Comparison of ENCODE assay signal across 11 cellular contexts in the genomic region with DNA sequence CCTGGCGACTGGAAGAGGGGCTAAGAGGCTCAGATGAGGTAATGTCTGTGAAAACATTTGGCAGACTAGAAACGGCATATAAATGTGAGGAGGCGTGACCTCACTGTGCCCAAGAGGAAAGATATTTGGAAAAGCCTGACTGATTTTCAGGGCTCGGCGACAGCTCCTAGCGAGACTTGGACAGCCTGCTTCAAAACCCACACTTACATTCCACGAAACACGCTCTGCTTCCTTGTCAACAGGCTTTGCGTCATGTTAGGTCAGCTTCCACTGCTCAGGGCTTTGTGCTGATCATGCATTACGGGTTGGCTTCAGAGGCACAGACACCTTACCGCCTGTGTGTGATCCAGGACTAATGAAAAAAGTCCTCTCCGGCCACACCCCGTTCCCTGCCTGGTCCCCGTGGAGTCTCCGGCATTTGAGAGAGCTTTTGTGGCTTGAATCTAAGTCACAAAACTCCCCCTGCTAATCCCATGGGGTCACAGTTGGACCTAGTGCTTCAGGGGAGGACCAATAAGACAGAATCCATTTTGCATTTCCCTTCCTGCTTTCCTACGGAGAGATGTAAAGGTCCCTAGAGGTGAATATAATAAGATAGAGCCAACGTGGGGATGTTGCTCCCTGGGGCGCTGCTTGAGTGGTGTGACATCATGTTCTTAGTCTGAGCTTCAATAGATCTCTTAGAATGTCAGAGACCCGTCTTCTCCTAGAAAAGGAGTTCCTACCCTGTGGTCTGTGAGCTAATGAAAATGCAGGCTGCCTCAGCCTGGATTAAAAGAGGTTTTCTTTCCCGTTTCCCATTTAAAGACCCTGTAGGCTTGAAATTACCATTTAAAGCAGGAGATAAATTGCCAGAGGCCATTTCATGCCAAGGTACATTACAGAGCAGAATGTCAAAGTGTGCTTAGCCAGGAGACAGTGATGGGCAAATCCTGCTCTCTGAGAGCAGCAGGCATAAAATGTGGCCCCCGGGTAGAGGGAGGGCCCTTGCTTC. TPM values are rescaled to one million over a fixed set of nuclear protein-coding genes. Genes with fewer than 3 reads are reported as not detected.
DNase-seq lines count a peak whose midpoint lies in the region; ATAC-seq and TF ChIP-seq lines count a peak whose summit lies in the region.
"Had no signal": no experiment of that assay in that cellular context is flagged by ENCODE, and none has a peak within 500 bp of the region (broad histone marks: within the 10 kb centered on the region; RNA-seq: fewer than 3 reads in every experiment).

No MANE protein-coding gene starts in this region.

- peak overlapping the region; percentile 61 for H3K4me3 Mint-ChIP-seq in neural crest cell
- H3K4me3 Mint-ChIP-seq in activated naive CD8-positive, alpha-beta T cell treated with anti-CD3 and anti-CD28 coated beads for 36 hours = no peak overlapping the region

- peak overlapping the region; percentile 76 for H3K27ac Mint-ChIP-seq in neural crest cell (ENCODE audit: unreplicated experiment)
- H3K27ac Mint-ChIP-seq in activated naive CD8-positive, alpha-beta T cell treated with anti-CD3 and anti-CD28 coated beads for 36 hours = no peak overlapping the region

- no peaks in the 10 kb centered on the region for H3K9me3 Mint-ChIP-seq in neural crest cell
- H3K9me3 Mint-ChIP-seq in activated naive CD8-positive, alpha-beta T cell treated with anti-CD3 and anti-CD28 coated beads for 36 hours = peaks cover 1% of the 10 kb centered on the region

- no peaks in the 10 kb centered on the region for H3K36me3 Mint-ChIP-seq in neural crest cell (ENCODE audit: low read depth)
- H3K36me3 Mint-ChIP-seq in activated naive CD8-positive, alpha-beta T cell treated with anti-CD3 and anti-CD28 coated beads for 36 hours = no peaks in the 10 kb centered on the region

- peak; percentile 53 for DNase-seq in Ammon's horn (ENCODE audit: low spot score)
- peak; percentile 74 for DNase-seq in NCI-H69 (lab: John Stamatoyannopoulos, UW)
- DNase-seq in fibroblast of the aortic adventitia (ENCODE audit: low read depth) = peak; percentile 68
- DNase-seq in neural crest cell (ENCODE audit: low read depth, low spot score) = no peak
- DNase-seq in NAMALWA (ENCODE audit: low spot score) = no peak
- no peak for DNase-seq in activated naive CD8-positive, alpha-beta T cell treated with anti-CD3 and anti-CD28 coated beads for 36 hours
- DNase-seq: activated CD4-positive, alpha-beta T cell treated with anti-CD3 and anti-CD28 coated beads, Interleukin-2, amount 50 U/mL, for 48 hours; DND-41; stimulated activated naive CD8-positive, alpha-beta T cell treated with anti-CD3 and anti-CD28 coated beads, Interleukin-15, Interleukin-2, amounts not matched to agents 100 U/mL and 50 U/mL, for 24 hours had no signal

- TF ChIP-seq CTCF in fibroblast of the aortic adventitia (IDR thresholded peaks at IDR 0.05; ENCODE audit: insufficient read depth, low read length) = no peak
- no peak for TF ChIP-seq CTCF in neural crest cell (conservative IDR thresholded peaks at IDR 0.05)

- H3K4me3 ChIP-seq in fibroblast of the aortic adventitia (ENCODE audit: low read depth, low read length) = peak overlapping the region; percentile 3

- ATAC-seq in GM21529 (IDR thresholded peaks at IDR 0.05; ENCODE audit: unreplicated experiment) (no peak), HG03469 (IDR thresholded peaks at IDR 0.05; ENCODE audit: unreplicated experiment) (no peak)
- ATAC-seq: stimulated activated naive CD8-positive, alpha-beta T cell treated with anti-CD3 and anti-CD28 coated beads, Interleukin-15, Interleukin-2, amounts not matched to agents 100 U/mL and 50 U/mL, for 24 hours had no signal

- peaks cover 76% of the 10 kb centered on the region for H3K4me1 Mint-ChIP-seq in neural crest cell
- H3K4me1 Mint-ChIP-seq in activated naive CD8-positive, alpha-beta T cell treated with anti-CD3 and anti-CD28 coated beads for 36 hours = peaks cover 9% of the 10 kb centered on the region

- no peaks in the 10 kb centered on the region for H3K27me3 Mint-ChIP-seq in neural crest cell (ENCODE audit: low read depth)
- peaks cover 6% of the 10 kb centered on the region for H3K27me3 Mint-ChIP-seq in activated naive CD8-positive, alpha-beta T cell treated with anti-CD3 and anti-CD28 coated beads for 36 hours

RNA-seq across cellular contexts. Expression of gene FGFBP3, which starts 25.4 kb away (rescaled TPM):
- total RNA-seq in fibroblast of the aortic adventitia (ENCODE audit: low replicate concordance) (1.2 and 1.8 TPM in 2 replicates), neural crest cell (413 and 420 TPM in 2 replicates)
- total RNA-seq in activated naive CD8-positive, alpha-beta T cell treated with anti-CD3 and anti-CD28 coated beads for 36 hours = 1 to 10 TPM; 3.6 to 3.9 TPM

RNA-seq across cellular contexts. Expression of gene BTAF1, which starts 39.7 kb away (rescaled TPM):
- total RNA-seq in fibroblast of the aortic adventitia (ENCODE audit: low replicate concordance) = 43.0 and 58.6 TPM in 2 replicates
- total RNA-seq in neural crest cell = 41.7 and 46.0 TPM in 2 replicates
- total RNA-seq in activated naive CD8-positive, alpha-beta T cell treated with anti-CD3 and anti-CD28 coated beads for 36 hours = 10 to 100 TPM; 53.9 to 58.6 TPM

Comparison
In these comparisons a context has a peak if more than half of its experiments do, and no peak if none do; other contexts are left out.
1. DNase-seq: peak in Ammon's horn (single experiment), NCI-H69 (single experiment) and fibroblast of the aortic adventitia (single experiment); none in neural crest cell (single experiment), NAMALWA (single experiment) and activated naive CD8-positive, alpha-beta T cell treated with anti-CD3 and anti-CD28 coated beads for 36 hours (single experiment).
2. RNA of gene FGFBP3, which starts 25.4 kb away (total RNA-seq): 413 to 420 TPM in neural crest cell; 3.6 to 3.9 TPM in activated naive CD8-positive, alpha-beta T cell treated with anti-CD3 and anti-CD28 coated beads for 36 hours and 1.2 to 1.8 TPM in fibroblast of the aortic adventitia; every median in the first group is over 10 times any median in the second.